Comparison of ENCODE assay signal across 19 cellular contexts in genomic region chrX:340121-340520, GRCh38. TPM values are rescaled to one million over a fixed set of nuclear protein-coding genes. Genes with fewer than 3 reads are reported as not detected.
A peak's percentile ranks its signal among the peaks of the same experiment; 100 is the strongest.
DNase-seq lines count a peak whose midpoint lies in the region; ATAC-seq and TF ChIP-seq lines count a peak whose summit lies in the region.
"Had no signal": no experiment of that assay in that cellular context is flagged by ENCODE, and none has a peak within 500 bp of the region (broad histone marks: within the 10 kb centered on the region; RNA-seq: fewer than 3 reads in every experiment).

No MANE protein-coding gene starts in this region.

- DNase-seq in Right ventricle myocardium inferior (ENCODE audit: missing footprints) (peak; percentile 9), heart right ventricle (no peak), WERI-Rb-1 (peak; percentile 5), mucosa of descending colon (peak in 2 of 3 donors; percentile 8 to 32), upper lobe of right lung (peak; percentile 43), HT-29 (ENCODE audit: low spot score) (no peak), NCI-H345 (lab: John Stamatoyannopoulos, UW) (no peak)
- DNase-seq: ACHN, AML-193, DMS 273 treated with DMSO at 0.1 percent for 48 hours, GF-D8, KG1, NCI-H1417 treated with DMSO at 0.1 percent for 48 hours, NCI-H1930, NCI-H2171 treated with DMSO at 0.1 percent for 48 hours, NCI-H774 had no signal

- no peak for TF ChIP-seq CTCF in heart right ventricle (IDR thresholded peaks at IDR 0.05)
- no peak for TF ChIP-seq CTCF in WERI-Rb-1 (IDR thresholded peaks at IDR 0.05; ENCODE audit: low read depth, low read length)
- no peak for TF ChIP-seq CTCF in mucosa of descending colon (IDR thresholded peaks at IDR 0.05)
- no peak for TF ChIP-seq CTCF in upper lobe of right lung (IDR thresholded peaks at IDR 0.05)

- WGBS in heart right ventricle, 2 donors, result 75 to 82% methylated on average over 10 to 18 of the region's 24 CpGs

- H3K27me3 ChIP-seq in heart right ventricle, result no peaks in the 10 kb centered on the region
- no peaks in the 10 kb centered on the region for H3K27me3 ChIP-seq in WERI-Rb-1 (ENCODE audit: insufficient read depth, low read depth, severe bottlenecking)
- H3K27me3 ChIP-seq in upper lobe of right lung, result no peaks in the 10 kb centered on the region

- H3K4me3 ChIP-seq in heart right ventricle (no peak overlapping the region), WERI-Rb-1 (ENCODE audit: low read depth, low read length) (no peak overlapping the region), mucosa of descending colon (no peak overlapping the region), upper lobe of right lung (no peak overlapping the region)
- H3K4me3 ChIP-seq: GM23338 had no signal

- intact Hi-C loops in Right ventricle myocardium inferior (cut with DNase I) (no loop called here), heart right ventricle (cut with DNase I) (no loop called here), mucosa of descending colon (cut with DNase I, micrococcal nuclease) (no loop called here), upper lobe of right lung (cut with DNase I) (no loop called here)

- peaks cover 0 to 55% (median 16%) of the 10 kb centered on the region in 9 donors for H3K36me3 ChIP-seq in heart right ventricle
- peaks cover 27% of the 10 kb centered on the region for H3K36me3 ChIP-seq in WERI-Rb-1
- H3K36me3 ChIP-seq in mucosa of descending colon (ENCODE audit: low read depth), result no peaks in the 10 kb centered on the region
- no peaks in the 10 kb centered on the region for H3K36me3 ChIP-seq in upper lobe of right lung

- H3K4me1 ChIP-seq in heart right ventricle (no peaks in the 10 kb centered on the region), mucosa of descending colon (ENCODE audit: low read depth) (no peaks in the 10 kb centered on the region), upper lobe of right lung (no peaks in the 10 kb centered on the region)

- H3K9me3 ChIP-seq in heart right ventricle (peaks cover 0 to 2% (median 0%) of the 10 kb centered on the region in 11 donors), WERI-Rb-1 (ENCODE audit: severe bottlenecking) (peaks cover 7% of the 10 kb centered on the region), mucosa of descending colon (no peaks in the 10 kb centered on the region), upper lobe of right lung (no peaks in the 10 kb centered on the region)

- ATAC-seq in Right ventricle myocardium inferior (no peak), heart right ventricle (no peak), mucosa of descending colon (no peak), upper lobe of right lung (no peak)
- ATAC-seq: GM23338, HCT116 had no signal

- H3K27ac ChIP-seq in heart right ventricle (no peak overlapping the region), WERI-Rb-1 (no peak overlapping the region), upper lobe of right lung (no peak overlapping the region)
- H3K27ac ChIP-seq: RWPE1 had no signal

RNA-seq across cellular contexts. Expression of gene GTPBP6, which starts 21.5 kb away (rescaled TPM):
- 51.4 TPM for total RNA-seq in Right ventricle myocardium inferior
- total RNA-seq in heart right ventricle, result 10 to 100 TPM; 29.8 to 55.4 (median 46.3) TPM
- polyA plus RNA-seq in heart right ventricle, result 100 to 1,000 TPM in 1 of 2 donors, 10 to 100 TPM in 1; 44.0 to 103 TPM
- total RNA-seq in mucosa of descending colon, result 10 to 100 TPM; 49.8 to 55.8 (median 54.1) TPM
- total RNA-seq in upper lobe of right lung, result 55.1 TPM
- total RNA-seq in HT-29 (2014; rRNA removed; shearing (Covaris generic)), result 111 and 120 TPM in 2 replicates

RNA-seq across cellular contexts. Expression of gene PPP2R3B, which starts 46.6 kb away (rescaled TPM):
- total RNA-seq in Right ventricle myocardium inferior (164 TPM), heart right ventricle (100 to 1,000 TPM in 8 of 10 donors, 10 to 100 TPM in 2; 88.3 to 173 (median 128) TPM), mucosa of descending colon (10 to 100 TPM in 2 of 3 donors, 1 to 10 TPM in 1; 9.2 to 11.6 (median 11.2) TPM), upper lobe of right lung (12.8 TPM)
- 100 to 1,000 TPM in 1 of 2 donors, 10 to 100 TPM in 1; 73.9 to 362 TPM for polyA plus RNA-seq in heart right ventricle
- 28.2 and 44.0 TPM in 2 replicates for total RNA-seq in HT-29 (2014; rRNA removed; shearing (Covaris generic))

RNA-seq across cellular contexts. Expression of gene PLCXD1, which starts 58.9 kb away (rescaled TPM):
- total RNA-seq in Right ventricle myocardium inferior, result 6.1 TPM
- total RNA-seq in heart right ventricle, result 1 to 10 TPM; 1.9 to 6.5 (median 2.7) TPM
- polyA plus RNA-seq in heart right ventricle, result 10 to 100 TPM in 1 of 2 donors, 1 to 10 TPM in 1; 3.0 to 19.9 TPM
- total RNA-seq in mucosa of descending colon, result 10 to 100 TPM; 12.6 to 20.7 (median 13.8) TPM
- total RNA-seq in upper lobe of right lung, result 34.4 TPM
- total RNA-seq in HT-29 (2014; rRNA removed; shearing (Covaris generic)), result 58.2 and 68.3 TPM in 2 replicates

Comparison
In these comparisons a context has a peak if more than half of its experiments do, and no peak if none do; other contexts are left out.
1. DNase-seq: peak in Right ventricle myocardium inferior (single experiment), WERI-Rb-1 (single experiment), mucosa of descending colon (2 of 3) and upper lobe of right lung (single experiment); none in heart right ventricle (0 of 2), HT-29 (single experiment) and NCI-H345 (single experiment).